In genomic region chr11:13102865-13103539, GRCh38 we compare ENCODE assay signal across 19 cellular contexts.
DNase-seq lines count a peak whose midpoint lies in the region; ATAC-seq and TF ChIP-seq lines count a peak whose summit lies in the region.
"Had no signal": no experiment of that assay in that cellular context is flagged by ENCODE, and none has a peak within 500 bp of the region (broad histone marks: within the 10 kb centered on the region; RNA-seq: fewer than 3 reads in every experiment).

No MANE protein-coding gene starts in this region.

- H3K36me3 Mint-ChIP-seq in CD8-positive, alpha-beta memory T cell = no peaks in the 10 kb centered on the region
- H3K36me3 Mint-ChIP-seq in endodermal cell (ENCODE audit: low read depth) (no peaks in the 10 kb centered on the region), endothelial cell (ENCODE audit: low read depth, unreplicated experiment) (peaks cover 4% of the 10 kb centered on the region)
- H3K36me3 Mint-ChIP-seq: CD4-positive, CD25-positive, alpha-beta regulatory T cell had no signal

- H3K4me3 Mint-ChIP-seq in CD8-positive, alpha-beta memory T cell = no peak overlapping the region
- H3K4me3 Mint-ChIP-seq in endodermal cell (no peak overlapping the region), endothelial cell (ENCODE audit: unreplicated experiment) (no peak overlapping the region)
- H3K4me3 Mint-ChIP-seq: B cell; CD4-positive, CD25-positive, alpha-beta regulatory T cell had no signal

- CTCF ChIA-PET in CD8-positive, alpha-beta memory T cell (lab: Charles Lee) = no interaction called here

- H3K36me3 ChIP-seq in CD8-positive, alpha-beta memory T cell (ENCODE audit: insufficient read depth, low read length) = no peaks in the 10 kb centered on the region
- H3K36me3 ChIP-seq in endodermal cell (ENCODE audit: control insufficient read depth, insufficient read depth, low read length) = no peaks in the 10 kb centered on the region
- H3K36me3 ChIP-seq in heart right ventricle = no peaks in the 10 kb centered on the region

- H3K27ac Mint-ChIP-seq in CD8-positive, alpha-beta memory T cell = no peak overlapping the region
- H3K27ac Mint-ChIP-seq in endodermal cell (no peak overlapping the region), endothelial cell (ENCODE audit: unreplicated experiment) (no peak overlapping the region)
- H3K27ac Mint-ChIP-seq: B cell; CD4-positive, CD25-positive, alpha-beta regulatory T cell had no signal

- peaks cover 3% of the 10 kb centered on the region for H3K27me3 ChIP-seq in CD8-positive, alpha-beta memory T cell (ENCODE audit: insufficient read depth, low read length, poor library complexity, severe bottlenecking)
- H3K27me3 ChIP-seq in endodermal cell (ENCODE audit: control insufficient read depth, insufficient read depth, low read length, poor library complexity, severe bottlenecking) (no peaks in the 10 kb centered on the region), heart right ventricle (peaks cover 0 to 6% (median 0%) of the 10 kb centered on the region in 7 donors)

- peaks cover 12 to 37% of the 10 kb centered on the region in 2 donors for H3K27me3 Mint-ChIP-seq in CD8-positive, alpha-beta memory T cell
- H3K27me3 Mint-ChIP-seq in endodermal cell (ENCODE audit: insufficient read depth) (peaks cover 2% of the 10 kb centered on the region), endothelial cell (ENCODE audit: unreplicated experiment) (peaks cover 3% of the 10 kb centered on the region)

- H3K27ac ChIP-seq in CD8-positive, alpha-beta memory T cell (ENCODE audit: low read depth, low read length) = peak overlapping the region; percentile 19
- H3K27ac ChIP-seq in endodermal cell (ENCODE audit: low read depth, low read length) = no peak overlapping the region
- no peak overlapping the region for H3K27ac ChIP-seq in heart right ventricle

- no peak overlapping the region for H3K4me3 ChIP-seq in CD8-positive, alpha-beta memory T cell (ENCODE audit: low read length)
- H3K4me3 ChIP-seq in endodermal cell (ENCODE audit: low read length) (peak overlapping the region; percentile 36), heart right ventricle (no peak overlapping the region)

- DNase-seq in CD8-positive, alpha-beta memory T cell = no peak
- peak; percentile 73 for DNase-seq in NCI-H1436 treated with DMSO at 0.1 percent for 48 hours (lab: John Stamatoyannopoulos, UW)
- DNase-seq in NCI-H748 treated with DMSO at 0.1 percent for 48 hours (lab: John Stamatoyannopoulos, UW) = peak; percentile 52
- no peak for DNase-seq in endodermal cell
- no peak for DNase-seq in heart right ventricle
- DNase-seq in DMS153 treated with DMSO at 0.1 percent for 48 hours (lab: John Stamatoyannopoulos, UW; ENCODE audit: unreplicated experiment) = no peak
- no peak for DNase-seq in endothelial cell (ENCODE audit: low spot score)
- DNase-seq: Caco-2; CD4-positive, CD25-positive, alpha-beta regulatory T cell; GF-D8; GOT3; KG1; NCI-H1105 treated with DMSO at 0.1 percent for 48 hours; NCI-H2029 treated with DMSO at 0.1 percent for 48 hours; NCI-H345; Right ventricle myocardium superior had no signal

- TF ChIP-seq CTCF in endodermal cell (conservative IDR thresholded peaks at IDR 0.05) (no peak), heart right ventricle (IDR thresholded peaks at IDR 0.05) (no peak), endothelial cell (IDR thresholded peaks at IDR 0.05; ENCODE audit: unreplicated experiment) (no peak)

- intact Hi-C loops in heart right ventricle (cut with DNase I) = no loop called here

- no peaks in the 10 kb centered on the region for H3K4me1 ChIP-seq in CD8-positive, alpha-beta memory T cell (ENCODE audit: insufficient read depth, low read length)
- H3K4me1 ChIP-seq in endodermal cell (ENCODE audit: control insufficient read depth, insufficient read depth, low read length) (peaks cover 22% of the 10 kb centered on the region), heart right ventricle (peaks cover 0 to 26% (median 13%) of the 10 kb centered on the region in 9 donors)

- peaks cover 0 to 2% (median 0%) of the 10 kb centered on the region in 5 donors for H3K9me3 Mint-ChIP-seq in CD8-positive, alpha-beta memory T cell
- no peaks in the 10 kb centered on the region for H3K9me3 Mint-ChIP-seq in endodermal cell
- H3K9me3 Mint-ChIP-seq in endothelial cell (ENCODE audit: unreplicated experiment) = peaks cover 3% of the 10 kb centered on the region

- no peak overlapping the region for H3K9ac ChIP-seq in endodermal cell (ENCODE audit: extremely low read depth, low read length, poor library complexity, severe bottlenecking)

- H3K9me3 ChIP-seq in CD8-positive, alpha-beta memory T cell (ENCODE audit: low read length) = no peaks in the 10 kb centered on the region
- peaks cover 4% of the 10 kb centered on the region for H3K9me3 ChIP-seq in endodermal cell (ENCODE audit: control insufficient read depth, low read length)
- no peaks in the 10 kb centered on the region for H3K9me3 ChIP-seq in heart right ventricle
- H3K9me3 ChIP-seq: Caco-2 had no signal

- H3K4me1 Mint-ChIP-seq in CD8-positive, alpha-beta memory T cell = no peaks in the 10 kb centered on the region
- H3K4me1 Mint-ChIP-seq in endodermal cell = peaks cover 66% of the 10 kb centered on the region
- H3K4me1 Mint-ChIP-seq in endothelial cell (ENCODE audit: unreplicated experiment) = peaks cover 56% of the 10 kb centered on the region
- H3K4me1 Mint-ChIP-seq: B cell; CD4-positive, CD25-positive, alpha-beta regulatory T cell had no signal

- ATAC-seq in heart right ventricle (no peak), HG03025 (IDR thresholded peaks at IDR 0.05; ENCODE audit: low FRiP score, unreplicated experiment) (no peak)
- ATAC-seq: HepG2 had no signal

- POLR2A ChIA-PET in CD8-positive, alpha-beta memory T cell (lab: Charles Lee) = no interaction called here

- 72 to 81% methylated on average over 5 of the region's 5 CpGs for WGBS in endodermal cell (ENCODE audit: insufficient coverage in 1 of 2, insufficient read length in 1 of 2), 2 experiments
- 81 to 84% methylated on average over 5 of the region's 5 CpGs for WGBS in heart right ventricle, 2 donors

Comparison
In these comparisons a context has a peak if more than half of its experiments do, and no peak if none do; other contexts are left out.
1. DNase-seq: peak in NCI-H1436 treated with DMSO at 0.1 percent for 48 hours (single experiment) and NCI-H748 treated with DMSO at 0.1 percent for 48 hours (single experiment); none in CD8-positive, alpha-beta memory T cell (0 of 5), endodermal cell (single experiment), heart right ventricle (0 of 2), DMS153 treated with DMSO at 0.1 percent for 48 hours (single experiment) and endothelial cell (single experiment).